Comparison of ENCODE assay signal across 18 cellular contexts in the genomic region with DNA sequence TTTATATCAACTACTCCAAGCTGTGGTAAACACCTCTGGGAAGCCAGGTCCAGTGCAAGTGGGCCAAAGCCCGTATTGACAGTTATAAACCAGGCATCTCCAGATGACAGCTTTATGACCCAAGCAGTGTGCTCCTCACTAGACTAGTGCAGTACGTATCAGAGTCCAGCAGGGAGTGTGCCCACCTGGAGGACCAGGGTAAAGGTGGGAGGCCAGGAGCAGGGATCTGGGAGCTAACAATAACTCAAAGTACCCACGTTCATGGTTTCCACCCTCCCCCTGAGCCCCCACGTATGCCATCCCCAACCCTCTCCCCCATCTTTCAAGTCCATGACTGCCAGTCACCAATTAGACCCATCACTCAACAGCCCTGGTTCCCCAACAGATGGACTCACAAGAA. TPM values are rescaled to one million over a fixed set of nuclear protein-coding genes. Genes with fewer than 3 reads are reported as not detected.
DNase-seq lines count a peak whose midpoint lies in the region; ATAC-seq and TF ChIP-seq lines count a peak whose summit lies in the region.
"Had no signal": no experiment of that assay in that cellular context is flagged by ENCODE, and none has a peak within 500 bp of the region (broad histone marks: within the 10 kb centered on the region; RNA-seq: fewer than 3 reads in every experiment).

No MANE protein-coding gene starts in this region.

- H3K27ac ChIP-seq in sigmoid colon (no peak overlapping the region), Karpas-422 (ENCODE audit: low read length) (no peak overlapping the region), right atrium auricular region (no peak overlapping the region)

- no peaks in the 10 kb centered on the region for H3K36me3 Mint-ChIP-seq in natural killer cell treated with Interleukin-12 subunit alpha and Interleukin-12 subunit beta and Interleukin-15 and Interleukin-18, amount 100 ng/mL, for 72 hours
- H3K36me3 Mint-ChIP-seq in natural killer cell, result no peaks in the 10 kb centered on the region
- H3K36me3 Mint-ChIP-seq: CD4-positive, CD25-positive, alpha-beta regulatory T cell; CD8-positive, alpha-beta memory T cell had no signal

- H3K4me3 ChIP-seq in sigmoid colon (no peak overlapping the region), Karpas-422 (ENCODE audit: low read length) (no peak overlapping the region), right atrium auricular region (no peak overlapping the region)
- H3K4me3 ChIP-seq: GM12878 had no signal

- H3K9ac ChIP-seq in Karpas-422 (ENCODE audit: low read length), result no peak overlapping the region

- H3K4me1 ChIP-seq in sigmoid colon (peaks cover 2 to 13% (median 6%) of the 10 kb centered on the region in 4 donors), Karpas-422 (ENCODE audit: low read length) (no peaks in the 10 kb centered on the region), right atrium auricular region (no peaks in the 10 kb centered on the region)
- H3K4me1 ChIP-seq: BE2C had no signal

- no peaks in the 10 kb centered on the region for H3K27me3 ChIP-seq in sigmoid colon
- H3K27me3 ChIP-seq in Karpas-422 (ENCODE audit: low read length), result no peaks in the 10 kb centered on the region
- H3K27me3 ChIP-seq in right atrium auricular region, result no peaks in the 10 kb centered on the region
- H3K27me3 ChIP-seq: BE2C had no signal

- intact Hi-C loops in natural killer cell (cut with micrococcal nuclease), result no loop called here
- intact Hi-C loops in sigmoid colon (cut with DNase I), result loop anchor here (5.0 kb wide), 1 partner anchor 155 kb away; no protein-coding TSS in a partner anchor

- no peak for TF ChIP-seq POLR2A in sigmoid colon (IDR thresholded peaks at IDR 0.05)

- no peaks in the 10 kb centered on the region for H4K20me1 ChIP-seq in Karpas-422 (ENCODE audit: insufficient read depth, low read depth, low read length)

- no peak for ATAC-seq in natural killer cell treated with Interleukin-12 subunit alpha and Interleukin-12 subunit beta and Interleukin-15 and Interleukin-18, amount 100 ng/mL, for 72 hours
- no peak for ATAC-seq in natural killer cell
- ATAC-seq: GM12878 had no signal

- H3K4me1 Mint-ChIP-seq in natural killer cell treated with Interleukin-12 subunit alpha and Interleukin-12 subunit beta and Interleukin-15 and Interleukin-18, amount 100 ng/mL, for 72 hours (ENCODE audit: low read depth in 2 of 2), result peaks cover 0 to 4% of the 10 kb centered on the region in 2 donors
- H3K4me1 Mint-ChIP-seq in natural killer cell, result peaks cover 5 to 6% of the 10 kb centered on the region in 2 donors
- H3K4me1 Mint-ChIP-seq: H9 had no signal

- H3K4me3 Mint-ChIP-seq in natural killer cell treated with Interleukin-12 subunit alpha and Interleukin-12 subunit beta and Interleukin-15 and Interleukin-18, amount 100 ng/mL, for 72 hours, result no peak overlapping the region
- H3K4me3 Mint-ChIP-seq in natural killer cell, result no peak overlapping the region
- H3K4me3 Mint-ChIP-seq: CD4-positive, CD25-positive, alpha-beta regulatory T cell; CD8-positive, alpha-beta memory T cell; H9 had no signal

- H3K4me2 ChIP-seq in Karpas-422 (ENCODE audit: low read depth, low read length, poor library complexity, severe bottlenecking), result no peak overlapping the region

- no peaks in the 10 kb centered on the region for H3K9me2 ChIP-seq in Karpas-422 (replicated peaks; ENCODE audit: insufficient read depth, low read length)

- no peaks in the 10 kb centered on the region for H3K36me3 ChIP-seq in sigmoid colon
- no peaks in the 10 kb centered on the region for H3K36me3 ChIP-seq in Karpas-422 (ENCODE audit: insufficient read depth, low read length)
- no peaks in the 10 kb centered on the region for H3K36me3 ChIP-seq in right atrium auricular region
- H3K36me3 ChIP-seq: BE2C had no signal

- H2AFZ ChIP-seq in Karpas-422 (ENCODE audit: low read length), result no peak overlapping the region

- 81 to 82% methylated on average over 4 of the region's 4 CpGs for WGBS in sigmoid colon, 2 donors

- no peaks in the 10 kb centered on the region for H3K79me2 ChIP-seq in Karpas-422 (ENCODE audit: low read length)

- TF ChIP-seq EP300 in sigmoid colon (IDR thresholded peaks at IDR 0.05), result no peak

- H3K27ac Mint-ChIP-seq in natural killer cell treated with Interleukin-12 subunit alpha and Interleukin-12 subunit beta and Interleukin-15 and Interleukin-18, amount 100 ng/mL, for 72 hours, result no peak overlapping the region
- no peak overlapping the region for H3K27ac Mint-ChIP-seq in natural killer cell
- H3K27ac Mint-ChIP-seq: H9 had no signal

- no peaks in the 10 kb centered on the region for H3K9me3 Mint-ChIP-seq in natural killer cell treated with Interleukin-12 subunit alpha and Interleukin-12 subunit beta and Interleukin-15 and Interleukin-18, amount 100 ng/mL, for 72 hours
- H3K9me3 Mint-ChIP-seq in natural killer cell, result no peaks in the 10 kb centered on the region
- H3K9me3 Mint-ChIP-seq: CD8-positive, alpha-beta memory T cell; H9 had no signal

- peak; percentile 47 for DNase-seq in natural killer cell treated with Interleukin-12 subunit alpha and Interleukin-12 subunit beta and Interleukin-15 and Interleukin-18, amount 100 ng/mL, for 72 hours (ENCODE audit: low spot score)
- DNase-seq in natural killer cell (no peak), ecto neural progenitor cell (ENCODE audit: low spot score) (peak; percentile 10), sigmoid colon (peak; percentile 48), Karpas-422 (no peak), right atrium auricular region (ENCODE audit: low spot score) (no peak)
- DNase-seq: BE2C; C1 segment of cervical spinal cord; CD4-positive, CD25-positive, alpha-beta regulatory T cell; CD8-positive, alpha-beta memory T cell; COR-L47; DMS 273 treated with DMSO at 0.1 percent for 48 hours; DMS53; DND-41; EL; H9 had no signal

- TF ChIP-seq CTCF in natural killer cell (IDR thresholded peaks at IDR 0.05) (no peak), sigmoid colon (IDR thresholded peaks at IDR 0.05) (no peak), right atrium auricular region (IDR thresholded peaks at IDR 0.05) (no peak)

- H3K9me3 ChIP-seq in sigmoid colon (no peaks in the 10 kb centered on the region), Karpas-422 (ENCODE audit: low read length) (no peaks in the 10 kb centered on the region), right atrium auricular region (no peaks in the 10 kb centered on the region)
- H3K9me3 ChIP-seq: BE2C had no signal

- peaks cover 14 to 18% of the 10 kb centered on the region in 2 donors for H3K27me3 Mint-ChIP-seq in natural killer cell treated with Interleukin-12 subunit alpha and Interleukin-12 subunit beta and Interleukin-15 and Interleukin-18, amount 100 ng/mL, for 72 hours
- H3K27me3 Mint-ChIP-seq in natural killer cell (ENCODE audit: low read depth in 2 of 2), result peaks cover 11 to 26% of the 10 kb centered on the region in 2 donors

RNA-seq across cellular contexts. Expression of gene ALDH1A3, which starts 27.0 kb away (rescaled TPM):
- not detected for total RNA-seq in natural killer cell treated with Interleukin-12 subunit alpha and Interleukin-12 subunit beta and Interleukin-15 and Interleukin-18, amount 100 ng/mL, for 72 hours
- total RNA-seq in natural killer cell (not detected), sigmoid colon (10 to 100 TPM; 36.4 to 71.2 (median 46.9) TPM), right atrium auricular region (10 to 100 TPM; 14.7 to 19.7 TPM)
- polyA plus RNA-seq in sigmoid colon, result 10 to 100 TPM in 1 of 3 donors, 1 to 10 TPM in 2; 8.6 to 13.2 (median 9.0) TPM
- not detected in 2 replicates for total RNA-seq in Karpas-422 (2014; rRNA removed; shearing (Covaris generic); ENCODE audit: low replicate concordance)
- total RNA-seq: CD4-positive, CD25-positive, alpha-beta regulatory T cell; CD8-positive, alpha-beta memory T cell; G401 had no signal
- polyA plus RNA-seq: CD4-positive, CD25-positive, alpha-beta regulatory T cell; CD8-positive, alpha-beta memory T cell had no signal

Comparison
In these comparisons a context has a peak if more than half of its experiments do, and no peak if none do; other contexts are left out.
1. DNase-seq: peak in natural killer cell treated with Interleukin-12 subunit alpha and Interleukin-12 subunit beta and Interleukin-15 and Interleukin-18, amount 100 ng/mL, for 72 hours (single experiment), ecto neural progenitor cell (single experiment) and sigmoid colon (single experiment); none in natural killer cell (single experiment), Karpas-422 (single experiment) and right atrium auricular region (single experiment).
2. RNA of gene ALDH1A3, which starts 27.0 kb away (total RNA-seq): 36.4 to 71.2 TPM in sigmoid colon and 14.7 to 19.7 TPM in right atrium auricular region; not detected in natural killer cell treated with Interleukin-12 subunit alpha and Interleukin-12 subunit beta and Interleukin-15 and Interleukin-18, amount 100 ng/mL, for 72 hours, not detected in natural killer cell and not detected in Karpas-422; every median in the first group is over 10 times any median in the second.